ENCODE assay signal across 16 cellular contexts in the genomic region with DNA sequence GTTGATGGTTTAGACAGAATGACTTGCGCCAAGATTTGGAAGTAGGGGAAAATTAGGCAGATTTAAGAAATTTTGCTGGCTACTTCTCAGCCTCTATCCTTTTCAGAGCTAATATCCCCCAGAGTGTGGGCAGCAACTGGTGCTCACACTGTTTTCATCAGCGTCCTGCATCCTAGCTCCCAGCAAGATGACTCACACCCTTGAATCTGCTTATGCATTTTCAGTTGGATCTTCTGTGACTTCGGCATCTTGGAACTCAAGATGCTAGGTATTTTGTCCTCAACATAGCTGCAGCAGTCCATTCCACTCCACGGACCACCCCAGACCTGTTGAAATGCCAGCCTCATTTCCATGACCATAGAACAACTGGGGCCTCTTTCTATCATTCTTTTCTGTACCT.
DNase-seq lines count a peak whose midpoint lies in the region; FAIRE-seq and TF ChIP-seq lines count a peak whose summit lies in the region.
"Had no signal": no experiment of that assay in that cellular context is flagged by ENCODE, and none has a peak within 500 bp of the region (broad histone marks: within the 10 kb centered on the region; RNA-seq: fewer than 3 reads in every experiment).

No MANE protein-coding gene starts in this region.

- TF ChIP-seq CTCF in bronchial epithelial cell (IDR thresholded peaks at IDR 0.05; ENCODE audit: insufficient read depth, low read length, severe bottlenecking): no peak
- no peak for TF ChIP-seq CTCF in OCI-LY7 (conservative IDR thresholded peaks at IDR 0.05; ENCODE audit: low read length)

- BruUV-seq in OCI-LY7 (replicated peaks; lab: Mats Ljungman, UMichigan): no TSS peak

- POLR2A ChIA-PET in OCI-LY7 (lab: Charles Lee): no interaction called here

- H3K4me1 ChIP-seq in OCI-LY7 (ENCODE audit: insufficient read depth, low read length, poor library complexity, severe bottlenecking): no peaks in the 10 kb centered on the region

- H3K9me3 ChIP-seq in OCI-LY7 (ENCODE audit: low read length): no peaks in the 10 kb centered on the region

- H3K4me3 ChIP-seq in bronchial epithelial cell (ENCODE audit: low read depth, low read length): no peak overlapping the region
- H3K4me3 ChIP-seq in OCI-LY7 (ENCODE audit: low read depth, low read length, poor library complexity, severe bottlenecking): no peak overlapping the region

- no peak overlapping the region for H3K4me2 ChIP-seq in OCI-LY7 (ENCODE audit: low read length)

- H3K9me2 ChIP-seq in OCI-LY7 (ENCODE audit: insufficient read depth, low read length): no peaks in the 10 kb centered on the region

- no peaks in the 10 kb centered on the region for H3K79me2 ChIP-seq in OCI-LY7 (ENCODE audit: insufficient read depth, low read depth, low read length)

- no peak overlapping the region for H3K27ac ChIP-seq in OCI-LY7 (ENCODE audit: low read depth, low read length, poor library complexity, severe bottlenecking)

- intact Hi-C loops in OCI-LY7 (cut with micrococcal nuclease; ENCODE audit: unreplicated experiment): no loop called here

- DNase-seq in AG08395 (ENCODE audit: low spot score) (peak; percentile 21), HT1080 (ENCODE audit: low read depth) (peak; percentile 50), bronchial epithelial cell (ENCODE audit: low read depth) (peak; percentile 21), iPS-NIHi7 (ENCODE audit: extremely low spot score) (peak; percentile 20), DMS 273 (lab: John Stamatoyannopoulos, UW; ENCODE audit: unreplicated experiment) (no peak), SW 1271 (lab: John Stamatoyannopoulos, UW) (no peak), OCI-LY7 (ENCODE audit: low spot score) (no peak)
- DNase-seq in stimulated activated naive CD4-positive, alpha-beta T cell treated with Interleukin-2 at 50 U/mL for 16 hours (lab: John Stamatoyannopoulos, UW): no peak
- DNase-seq: activated CD4-positive, alpha-beta T cell treated with anti-CD3 and anti-CD28 coated beads, Interleukin-2, amount 10 ng/mL, durations not matched to agents 24 days and 14 days; activated naive CD4-positive, alpha-beta T cell treated with Interleukin-2 at 50 U/mL for 16 hours; COR-L47; effector CD8-positive, alpha-beta T cell; foreskin melanocyte; KBM-7; NCI-H1105; stimulated activated CD4-positive, alpha-beta T cell treated with anti-CD3 and anti-CD28 coated beads, Interleukin-4, amount 100 ng/mL, for 1 hour had no signal

- no peak for FAIRE-seq in bronchial epithelial cell (lab: Jason Lieb, UNC)

- H3K27me3 ChIP-seq in bronchial epithelial cell (ENCODE audit: control insufficient read depth, insufficient read depth, low read length): no peaks in the 10 kb centered on the region

- H2AFZ ChIP-seq in OCI-LY7 (ENCODE audit: low read length): no peak overlapping the region

- no peaks in the 10 kb centered on the region for H3K36me3 ChIP-seq in bronchial epithelial cell (ENCODE audit: control insufficient read depth, insufficient read depth, low read length)
- H3K36me3 ChIP-seq in OCI-LY7 (ENCODE audit: insufficient read depth, low read length): no peaks in the 10 kb centered on the region

- H4K20me1 ChIP-seq in OCI-LY7 (ENCODE audit: insufficient read depth, low read length): no peaks in the 10 kb centered on the region

- CTCF ChIA-PET in OCI-LY7 (lab: Charles Lee; ENCODE audit: unreplicated experiment): no interaction called here

Comparison
In these comparisons a context has a peak if more than half of its experiments do, and no peak if none do; other contexts are left out.
1. DNase-seq: peak in AG08395 (single experiment), HT1080 (single experiment), bronchial epithelial cell (single experiment) and iPS-NIHi7 (single experiment); none in DMS 273 (single experiment), SW 1271 (0 of 2), stimulated activated naive CD4-positive, alpha-beta T cell treated with Interleukin-2 at 50 U/mL for 16 hours (single experiment) and OCI-LY7 (single experiment).